ENCODE assay signal across 9 cellular contexts in the genomic region with DNA sequence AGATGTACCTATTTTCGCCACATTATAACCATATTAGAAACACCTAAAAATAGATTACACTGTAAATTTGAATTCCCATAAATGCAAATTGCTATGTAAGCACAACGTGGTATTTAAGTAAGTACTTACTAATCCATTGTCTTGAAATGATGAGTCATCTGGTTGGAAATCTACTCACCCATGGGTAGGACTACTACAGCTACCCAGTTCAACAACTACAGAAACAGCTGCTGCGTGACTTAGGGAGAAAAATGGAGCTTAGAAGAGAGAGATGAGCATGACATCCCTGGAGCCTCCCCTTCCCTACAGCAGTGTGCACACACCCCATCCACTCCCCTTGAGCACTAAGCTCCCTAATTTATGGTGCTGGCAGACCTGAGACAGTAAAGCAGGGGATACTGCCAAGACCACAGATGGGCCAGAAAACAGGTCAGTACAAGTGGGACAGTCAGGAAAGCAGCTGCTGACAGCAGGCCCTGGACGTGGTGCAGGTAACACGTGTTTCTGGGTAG. TPM values are rescaled to one million over a fixed set of nuclear protein-coding genes. Genes with fewer than 3 reads are reported as not detected.
A peak's percentile ranks its signal among the peaks of the same experiment; 100 is the strongest.
DNase-seq lines count a peak whose midpoint lies in the region; ATAC-seq and TF ChIP-seq lines count a peak whose summit lies in the region.
"Had no signal": no experiment of that assay in that cellular context is flagged by ENCODE, and none has a peak within 500 bp of the region (broad histone marks: within the 10 kb centered on the region; RNA-seq: fewer than 3 reads in every experiment).

No MANE protein-coding gene starts in this region.

- H3K27ac ChIP-seq in epithelial cell of prostate = peak overlapping the region; percentile 20

- H3K9me3 Mint-ChIP-seq in HFFc6 = no peaks in the 10 kb centered on the region
- H3K9me3 Mint-ChIP-seq: activated T-cell treated with anti-CD3 and anti-CD28 coated beads, Interleukin-2, amount 50 U/mL, for 4 hours had no signal

- no peaks in the 10 kb centered on the region for H3K4me1 Mint-ChIP-seq in HFFc6 (ENCODE audit: low read depth)

- ATAC-seq in GM21529 (IDR thresholded peaks at IDR 0.05; ENCODE audit: unreplicated experiment) (peak; percentile 38), GM21381 (IDR thresholded peaks at IDR 0.05; ENCODE audit: unreplicated experiment) (no peak)

- TF ChIP-seq CTCF in HFFc6 (IDR thresholded peaks at IDR 0.05) = no peak

- H3K27ac Mint-ChIP-seq in HFFc6 = no peak overlapping the region

- peaks cover 18% of the 10 kb centered on the region for H3K27me3 Mint-ChIP-seq in HFFc6 (ENCODE audit: insufficient read depth)

- peak; percentile 45 for DNase-seq in Caki2 (ENCODE audit: low read depth)
- peak; percentile 90 for DNase-seq in NCI-H1694 (lab: John Stamatoyannopoulos, UW)
- peak; percentile 86 for DNase-seq in epithelial cell of prostate (ENCODE audit: low read depth, low spot score)
- DNase-seq in AG08395 (ENCODE audit: low spot score) = no peak
- DNase-seq in NCI-H1930 (lab: John Stamatoyannopoulos, UW) = no peak
- no peak for DNase-seq in HFFc6
- DNase-seq: activated T-cell treated with anti-CD3 and anti-CD28 coated beads, Interleukin-2, amount 50 U/mL, for 4 hours had no signal

- no peaks in the 10 kb centered on the region for H3K36me3 Mint-ChIP-seq in HFFc6 (ENCODE audit: low read depth)

- H3K4me3 Mint-ChIP-seq in HFFc6 = no peak overlapping the region
- H3K4me3 Mint-ChIP-seq: activated T-cell treated with anti-CD3 and anti-CD28 coated beads, Interleukin-2, amount 50 U/mL, for 4 hours had no signal

- in situ Hi-C loops in Caki2 (cut with HindIII; ENCODE audit: low pct_unique_long_range_greater_than_20kb, low sequenced_read_pairs) = no loop called here

RNA-seq across cellular contexts. Expression of a gene that starts 26.9 kb away (rescaled TPM):
- 6.5 and 8.3 TPM in 2 replicates for total RNA-seq in Caki2 (2014; rRNA removed; shearing (Covaris generic); ENCODE audit: low replicate concordance)
- total RNA-seq in HFFc6 (2021; fragmentation: NEBNext Ultra II Directional; extraction: Animal tissue kit (Norgen Biotek cat#: 25700)) = not detected

RNA-seq across cellular contexts. Expression of a gene that starts 32.7 kb away (rescaled TPM):
- total RNA-seq in Caki2 (2014; rRNA removed; shearing (Covaris generic); ENCODE audit: low replicate concordance) = 26.9 and 33.1 TPM in 2 replicates
- 10 to 100 TPM; 35.9 to 45.2 (median 41.9) TPM for total RNA-seq in HFFc6 (2021; fragmentation: NEBNext Ultra II Directional; extraction: Animal tissue kit (Norgen Biotek cat#: 25700))

RNA-seq across cellular contexts. Expression of a gene that starts 47.7 kb away (rescaled TPM):
- 12.5 and 16.9 TPM in 2 replicates for total RNA-seq in Caki2 (2014; rRNA removed; shearing (Covaris generic); ENCODE audit: low replicate concordance)
- not detected for total RNA-seq in HFFc6 (2021; fragmentation: NEBNext Ultra II Directional; extraction: Animal tissue kit (Norgen Biotek cat#: 25700))

Comparison
In these comparisons a context has a peak if more than half of its experiments do, and no peak if none do; other contexts are left out.
1. DNase-seq: peak in Caki2 (single experiment), NCI-H1694 (single experiment) and epithelial cell of prostate (single experiment); none in AG08395 (single experiment), NCI-H1930 (0 of 2) and HFFc6 (single experiment).
2. RNA of a gene that starts 47.7 kb away (total RNA-seq): 12.5 to 16.9 TPM in Caki2; not detected in HFFc6; every median in the first group is over 10 times any median in the second.